Comparison of ENCODE assay signal across 16 cellular contexts in the genomic region with DNA sequence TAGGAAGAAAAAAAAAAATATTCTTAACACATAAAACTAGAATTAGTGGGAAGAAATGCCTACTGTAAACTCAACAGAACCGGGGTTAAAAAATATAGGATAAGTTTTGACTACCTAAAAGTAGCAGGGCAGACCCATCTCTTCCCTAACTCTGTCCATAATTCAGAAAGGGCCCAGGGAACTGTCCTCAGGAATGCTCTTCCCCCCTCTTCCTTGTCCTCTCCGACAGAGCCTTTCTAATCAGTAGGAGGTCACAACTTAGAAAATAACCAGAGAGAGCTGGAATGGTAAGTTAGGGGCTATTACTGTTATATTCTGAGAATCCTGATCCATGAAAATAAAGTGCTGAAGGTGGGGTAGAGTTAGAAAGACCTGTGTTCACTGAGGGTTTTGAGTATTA. TPM values are rescaled to one million over a fixed set of nuclear protein-coding genes. Genes with fewer than 3 reads are reported as not detected.
DNase-seq lines count a peak whose midpoint lies in the region; ATAC-seq, FAIRE-seq and TF ChIP-seq lines count a peak whose summit lies in the region.
"Had no signal": no experiment of that assay in that cellular context is flagged by ENCODE, and none has a peak within 500 bp of the region (broad histone marks: within the 10 kb centered on the region; RNA-seq: fewer than 3 reads in every experiment).

No MANE protein-coding gene starts in this region.

- H4K20me1 ChIP-seq in HepG2 (ENCODE audit: insufficient read depth, low read length), result no peaks in the 10 kb centered on the region; the same call in 1 of the 2 replicates

- peaks cover 68% of the 10 kb centered on the region for H3K79me2 ChIP-seq in HepG2 (ENCODE audit: insufficient read depth, low read length)

- H3K36me3 Mint-ChIP-seq in naive B cell (no peaks in the 10 kb centered on the region), endodermal cell (ENCODE audit: low read depth) (no peaks in the 10 kb centered on the region)

- peak overlapping the region; percentile 6 to 25 for H3K27ac ChIP-seq in liver (ENCODE audit: low read depth in 1 of 2, low read length in 2 of 2)
- no peak overlapping the region for H3K27ac ChIP-seq in HepG2 (ENCODE audit: extremely low read length, insufficient read depth, low read length)
- H3K27ac ChIP-seq in adrenal gland, result peak overlapping the region in 4 of 5 donors; percentile 10 to 72 (median 46)
- peak overlapping the region; percentile 58 for H3K27ac ChIP-seq in vagina
- no peak overlapping the region for H3K27ac ChIP-seq in endodermal cell (ENCODE audit: low read depth, low read length)

- H3K27ac Mint-ChIP-seq in naive B cell (peak overlapping the region; percentile 12 to 99 (median 94)), endodermal cell (no peak overlapping the region)

- H3K9ac ChIP-seq in liver (ENCODE audit: low read depth in 1 of 2, low read length in 2 of 2), result no peak overlapping the region
- H3K9ac ChIP-seq in HepG2 (ENCODE audit: insufficient read depth, low read depth, low read length), result no peak overlapping the region
- no peak overlapping the region for H3K9ac ChIP-seq in endodermal cell (ENCODE audit: extremely low read depth, low read length, poor library complexity, severe bottlenecking)
- H3K9ac ChIP-seq: SK-N-SH had no signal

- CTCF ChIA-PET in HepG2 (lab: Yijun Ruan, JAX; ENCODE audit: low intra/inter-chr PET ratio, low total read pairs), result no interaction called here

- peaks cover 55 to 77% (median 73%) of the 10 kb centered on the region in 3 donors for H3K4me1 Mint-ChIP-seq in naive B cell
- peaks cover 19% of the 10 kb centered on the region for H3K4me1 Mint-ChIP-seq in endodermal cell

- ATAC-seq in HepG2 (no peak), naive B cell (ENCODE audit: low read depth in 2 of 2) (no peak)
- ATAC-seq: activated naive CD4-positive, alpha-beta T cell treated with anti-CD3 and anti-CD28 coated beads, Interleukin-2, amount 50 U/mL, for 72 hours had no signal

- H3K27me3 Mint-ChIP-seq in naive B cell, result no peaks in the 10 kb centered on the region
- H3K27me3 Mint-ChIP-seq in endodermal cell (ENCODE audit: insufficient read depth), result no peaks in the 10 kb centered on the region

- no peak for FAIRE-seq in HepG2 (lab: Jason Lieb, UNC)

- H3K27me3 ChIP-seq in liver (ENCODE audit: control insufficient read depth in 4 of 4, insufficient read depth in 4 of 4, low read length in 3 of 4) (no peaks in the 10 kb centered on the region), HepG2 (ENCODE audit: control insufficient read depth in 1 of 2, insufficient read depth in 2 of 2, low read length in 2 of 2) (no peaks in the 10 kb centered on the region), adrenal gland (no peaks in the 10 kb centered on the region), vagina (no peaks in the 10 kb centered on the region), endodermal cell (ENCODE audit: control insufficient read depth, insufficient read depth, low read length, poor library complexity, severe bottlenecking) (no peaks in the 10 kb centered on the region)
- H3K27me3 ChIP-seq: stomach had no signal

- H3K9me3 ChIP-seq in liver (ENCODE audit: control insufficient read depth in 4 of 4, low read length in 3 of 4) (no peaks in the 10 kb centered on the region), HepG2 (ENCODE audit: low read length) (no peaks in the 10 kb centered on the region), adrenal gland (replicated peaks in 1 of 3) (no peaks in the 10 kb centered on the region), vagina (no peaks in the 10 kb centered on the region), endodermal cell (ENCODE audit: control insufficient read depth, low read length) (no peaks in the 10 kb centered on the region)
- H3K9me3 ChIP-seq: HAP-1, SK-N-SH, stomach had no signal

- TF ChIP-seq EP300 in HepG2 (IDR thresholded peaks at IDR 0.05; ENCODE audit: low read depth in 2 of 2, low read length in 2 of 2), result no peak
- no peak for TF ChIP-seq EP300 in HepG2 (CRISPR knock-in tag; IDR thresholded peaks at IDR 0.05; ENCODE audit: borderline replicate concordance)

- H3K36me3 ChIP-seq in liver (ENCODE audit: control insufficient read depth in 4 of 4, insufficient read depth in 3 of 4, low read depth in 1 of 4, low read length in 3 of 4) (peaks cover 0 to 7% (median 0%) of the 10 kb centered on the region in 4 donors), HepG2 (replicated peaks in 1 of 2; ENCODE audit: control insufficient read depth in 1 of 2, insufficient read depth in 2 of 2, low read length in 2 of 2) (no peaks in the 10 kb centered on the region), adrenal gland (replicated peaks in 1 of 2) (no peaks in the 10 kb centered on the region), vagina (peaks cover 0 to 13% of the 10 kb centered on the region in 2 donors), endodermal cell (ENCODE audit: control insufficient read depth, insufficient read depth, low read length) (no peaks in the 10 kb centered on the region)
- H3K36me3 ChIP-seq: HAP-1, stomach had no signal

- no peak overlapping the region for H3K4me3 ChIP-seq in liver (ENCODE audit: low read depth in 1 of 3, low read length in 3 of 3)
- H3K4me3 ChIP-seq in HepG2 (replicated peaks in 1 of 3; ENCODE audit: insufficient read depth in 1 of 3, low read depth in 2 of 3, low read length in 3 of 3), result no peak overlapping the region
- H3K4me3 ChIP-seq in adrenal gland, result no peak overlapping the region
- no peak overlapping the region for H3K4me3 ChIP-seq in vagina
- no peak overlapping the region for H3K4me3 ChIP-seq in endodermal cell (ENCODE audit: low read length)
- H3K4me3 ChIP-seq: HAP-1, stomach had no signal

- in situ Hi-C loops in HepG2 (cut with HindIII; ENCODE audit: extremely low pct_ligation_motif_present, low pct_unique_long_range_greater_than_20kb), result no loop called here

- no peak for TF ChIP-seq CTCF in liver (IDR thresholded peaks at IDR 0.05; ENCODE audit: low read depth, low read length, missing input control)
- TF ChIP-seq CTCF in HepG2 (CRISPR knock-in tag; IDR thresholded peaks at IDR 0.05), result no peak
- TF ChIP-seq CTCF in adrenal gland (IDR thresholded peaks at IDR 0.05), result no peak
- TF ChIP-seq CTCF in vagina (IDR thresholded peaks at IDR 0.05), result no peak
- no peak for TF ChIP-seq CTCF in endodermal cell (conservative IDR thresholded peaks at IDR 0.05)

- intact Hi-C loops in HepG2 (cut with micrococcal nuclease; ENCODE audit: unreplicated experiment), result loop anchor here (2.0 to 5.0 kb wide), 2 partner anchors 19 to 630 kb away; no protein-coding TSS in a partner anchor
- intact Hi-C loops in adrenal gland (cut with DNase I), result no loop called here
- intact Hi-C loops in vagina (cut with DNase I), result no loop called here

- H3K4me1 ChIP-seq in liver (ENCODE audit: control insufficient read depth in 4 of 4, insufficient read depth in 4 of 4, low read length in 3 of 4), result peaks cover 6 to 71% (median 43%) of the 10 kb centered on the region in 4 donors
- H3K4me1 ChIP-seq in HepG2 (ENCODE audit: insufficient read depth, low read length), result peaks cover 65% of the 10 kb centered on the region
- peaks cover 18 to 67% of the 10 kb centered on the region in 2 donors for H3K4me1 ChIP-seq in adrenal gland (replicated peaks in 1 of 2)
- H3K4me1 ChIP-seq in vagina, result peaks cover 95% of the 10 kb centered on the region
- no peaks in the 10 kb centered on the region for H3K4me1 ChIP-seq in endodermal cell (ENCODE audit: control insufficient read depth, insufficient read depth, low read length)

- no peak overlapping the region for H2AFZ ChIP-seq in HepG2 (ENCODE audit: low read length)

- TF ChIP-seq POLR2A in HepG2 (IDR thresholded peaks at IDR 0.05; ENCODE audit: insufficient read depth in 1 of 2, low read depth in 2 of 2, low read length in 2 of 2) (no peak), adrenal gland (IDR thresholded peaks at IDR 0.05) (no peak), vagina (IDR thresholded peaks at IDR 0.05) (no peak)

- H3K4me3 Mint-ChIP-seq in naive B cell (peak overlapping the region in 3 of 8 donors; percentile 24 to 51 (median 28)), endodermal cell (no peak overlapping the region)
- H3K4me3 Mint-ChIP-seq: neural crest cell had no signal

- H3K9me3 Mint-ChIP-seq in naive B cell (no peaks in the 10 kb centered on the region), endodermal cell (no peaks in the 10 kb centered on the region)
- H3K9me3 Mint-ChIP-seq: activated naive CD4-positive, alpha-beta T cell treated with anti-CD3 and anti-CD28 coated beads, Interleukin-2, amount 50 U/mL, for 72 hours; neural crest cell had no signal

- no peak overlapping the region for H3K4me2 ChIP-seq in HepG2 (ENCODE audit: low read depth, low read length)
- H3K4me2 ChIP-seq: SK-N-SH had no signal

- DNase-seq in HepG2 (ENCODE audit: low spot score), result no peak
- DNase-seq in adrenal gland, result no peak
- DNase-seq in naive B cell, result no peak
- DNase-seq in vagina (ENCODE audit: extremely low spot score in 2 of 2), result no peak
- DNase-seq in endodermal cell, result no peak
- no peak for DNase-seq in H4 (ENCODE audit: low spot score)
- DNase-seq in AG20443 (ENCODE audit: low spot score), result no peak
- DNase-seq: central memory CD4-positive, alpha-beta T cell; NCI-H1436 treated with DMSO at 0.1 percent for 48 hours; NCI-H446 treated with DMSO at 0.1 percent for 48 hours; SK-N-SH; stomach had no signal

- no TSS peak for BruUV-seq in HepG2 (replicated peaks; lab: Mats Ljungman, UMichigan)

- POLR2A ChIA-PET in HepG2 (lab: Yijun Ruan, JAX), result interaction anchor here (4.4 kb wide), 1 partner anchor 22 kb away, joined by 40 read pairs; a partner anchor contains a TSS

- TF ChIP-seq RAD21 in liver (IDR thresholded peaks at IDR 0.05), result no peak
- no peak for TF ChIP-seq RAD21 in HepG2 (CRISPR knock-in tag; IDR thresholded peaks at IDR 0.05)

- 46% methylated on average over 2 of the region's 2 CpGs for WGBS in liver
- WGBS in HepG2 (ENCODE audit: low lambda C conversion rate), result 63% methylated on average over 2 of the region's 2 CpGs
- WGBS in adrenal gland, 4 donors, result 28 to 64% (median 60%) methylated on average over 2 of the region's 2 CpGs
- 55% methylated on average over 2 of the region's 2 CpGs; no CpG with 5 or more reads in 1 of the 2 experiments for WGBS in endodermal cell (ENCODE audit: insufficient coverage in 1 of 2, insufficient read length in 1 of 2), 2 experiments

RNA-seq across cellular contexts. Expression of a gene that starts 22.2 kb away (rescaled TPM):
- 100 to 1,000 TPM in 1 of 2 donors, 10 to 100 TPM in 1; 53.1 to 123 TPM for total RNA-seq in liver
- polyA plus RNA-seq in liver, result 10 to 100 TPM; 22.6 to 41.5 TPM
- 21.3 and 26.0 TPM in 2 replicates for total RNA-seq in HepG2 (2016; rRNA removed; fragmentation: Illumina TruSeq; extraction: Trizol)
- total RNA-seq in HepG2 (2016; cell fraction: cytosol; rRNA removed; fragmentation: Illumina TruSeq; extraction: Trizol; ENCODE audit: low read depth), result 15.6 and 18.1 TPM in 2 replicates
- total RNA-seq in HepG2 (2016; cell fraction: insoluble cytoplasmic fraction; rRNA removed; fragmentation: Illumina TruSeq; extraction: Trizol), result 23.2 and 24.7 TPM in 2 replicates
- 8.9 and 10.9 TPM in 2 replicates for total RNA-seq in HepG2 (2016; cell fraction: membrane; rRNA removed; fragmentation: Illumina TruSeq; extraction: Trizol)
- total RNA-seq in HepG2 (2016; cell fraction: nucleus; rRNA removed; fragmentation: Illumina TruSeq; extraction: Trizol), result 42.9 and 43.7 TPM in 2 replicates
- 6.4 and 8.4 TPM in 2 replicates for polyA plus RNA-seq in HepG2 (2011; rRNA removed)
- polyA plus RNA-seq in HepG2 (2011; cell fraction: cytosol; rRNA removed), result 3.4 and 4.1 TPM in 2 replicates
- 4.4 and 7.1 TPM in 2 replicates for polyA plus RNA-seq in HepG2 (2011; cell fraction: nucleus; rRNA removed)
- 7.9 and 11.9 TPM in 2 replicates for polyA plus RNA-seq in HepG2 (2012)
- 0.45 and 0.52 TPM in 2 replicates for polyA plus RNA-seq in HepG2 (2016; cell fraction: cytosol; fragmentation: Illumina TruSeq; extraction: Trizol; ENCODE audit: low read depth)
- polyA plus RNA-seq in HepG2 (2016; cell fraction: insoluble cytoplasmic fraction; fragmentation: Illumina TruSeq; extraction: Trizol; ENCODE audit: low read depth), result 19.5 and 20.2 TPM in 2 replicates
- polyA plus RNA-seq in HepG2 (2016; cell fraction: membrane; fragmentation: Illumina TruSeq; extraction: Trizol; ENCODE audit: low read depth), result 1.8 and 2.2 TPM in 2 replicates
- polyA plus RNA-seq in HepG2 (2016; cell fraction: nucleus; fragmentation: Illumina TruSeq; extraction: Trizol; ENCODE audit: insufficient read depth, low read depth), result 35.9 and 42.5 TPM in 2 replicates
- 0.19 and 11.0 TPM in 2 replicates for polyA minus RNA-seq in HepG2 (2011; rRNA and poly(A)+ RNA removed; ENCODE audit: low replicate concordance)
- 9.1 and 9.7 TPM in 2 replicates for polyA minus RNA-seq in HepG2 (2011; cell fraction: cytosol; rRNA and poly(A)+ RNA removed)
- 46.5 and 49.8 TPM in 2 replicates for polyA minus RNA-seq in HepG2 (2011; cell fraction: nucleus; rRNA and poly(A)+ RNA removed)
- 100 to 1,000 TPM in 1 of 8 donors, 10 to 100 TPM in 7; 41.3 to 110 (median 66.7) TPM for total RNA-seq in adrenal gland
- polyA plus RNA-seq in adrenal gland, result 10 to 100 TPM in 2 of 3 donors, 1 to 10 TPM in 1; 4.9 to 44.7 (median 11.7) TPM
- polyA plus RNA-seq in naive B cell (ENCODE audit: low read depth in 6 of 6), result 10 to 100 TPM; 31.2 to 49.2 (median 39.3) TPM
- 134 TPM for total RNA-seq in vagina
- 10 to 100 TPM; 29.8 to 30.2 TPM for total RNA-seq in endodermal cell
- 29.8 TPM for polyA plus RNA-seq in endodermal cell (2013, experiment 1 of 2)
- 31.2 TPM for polyA plus RNA-seq in endodermal cell (2013, experiment 2 of 2)
- total RNA-seq in H4 (2014; rRNA removed; shearing (Covaris generic)), result 15.7 and 17.2 TPM in 2 replicates

Comparison
In these comparisons a context has a peak if more than half of its experiments do, and no peak if none do; other contexts are left out.
1. H3K27ac ChIP-seq: peak in liver (2 of 2), adrenal gland (4 of 5) and vagina (single experiment); none in HepG2 (single experiment) and endodermal cell (single experiment).